In the genomic region with DNA sequence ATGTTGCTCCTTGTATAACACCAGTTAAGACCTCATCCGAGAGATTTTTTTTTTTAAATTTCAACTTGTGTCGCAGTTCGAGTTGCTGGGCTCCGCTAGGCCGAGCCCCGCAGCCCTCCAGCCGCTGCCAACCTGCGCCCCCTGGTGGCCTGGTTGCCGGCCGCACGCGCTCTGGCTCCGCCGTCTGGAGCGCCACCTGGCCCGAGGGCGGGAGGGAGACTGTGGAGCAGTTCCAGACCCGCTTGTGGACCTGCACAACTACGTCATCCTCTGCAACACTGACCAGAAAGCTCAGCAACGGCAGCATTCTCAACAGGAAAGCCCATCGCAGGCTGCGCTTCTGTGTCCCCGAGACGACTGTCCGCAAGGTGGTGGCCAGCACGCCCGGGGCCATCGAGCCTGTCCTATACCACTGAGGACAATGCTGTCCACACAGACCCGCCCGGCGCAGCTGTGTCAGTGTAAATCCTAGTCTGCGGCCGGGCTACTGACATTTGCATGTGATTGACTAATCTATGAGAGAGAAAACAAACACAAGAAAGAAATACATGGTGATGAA, we compare ENCODE assay signal across 8 cellular contexts. TPM values are rescaled to one million over a fixed set of nuclear protein-coding genes. Genes with fewer than 3 reads are reported as not detected.
A peak's percentile ranks its signal among the peaks of the same experiment; 100 is the strongest.
DNase-seq lines count a peak whose midpoint lies in the region; ATAC-seq and TF ChIP-seq lines count a peak whose summit lies in the region.

No MANE protein-coding gene starts in this region.

- TF ChIP-seq CTCF in BE2C (IDR thresholded peaks at IDR 0.05; ENCODE audit: low read depth, low read length) (peak; percentile 94), lung (IDR thresholded peaks at IDR 0.05; ENCODE audit: control extremely low read depth, extremely low read depth) (peak; percentile 96)

- ATAC-seq in HG03439 (IDR thresholded peaks at IDR 0.05; ENCODE audit: unreplicated experiment) (peak; percentile 95), lung (ENCODE audit: insufficient read depth, low FRiP score) (peak; percentile 97)
- peak; percentile 100 for ATAC-seq in activated CD8-positive, alpha-beta T cell treated with anti-CD3 and anti-CD28 coated beads, Interleukin-2, amount 10 ng/mL, durations not matched to agents 7 days and 5 days

- peaks cover 3% of the 10 kb centered on the region; the same call in 1 of the 2 replicates for H3K27me3 ChIP-seq in BE2C
- no peaks in the 10 kb centered on the region for H3K27me3 ChIP-seq in lung (ENCODE audit: control insufficient read depth, insufficient read depth)

- POLR2A ChIA-PET in activated CD8-positive, alpha-beta T cell treated with anti-CD3 and anti-CD28 coated beads, Interleukin-2, amount 10 ng/mL, durations not matched to agents 7 days and 5 days (lab: Charles Lee), result interaction anchor here (0.7 kb wide), 1 partner anchor 1002 kb away, joined by 3 read pairs; no protein-coding TSS in a partner anchor

- H3K9me3 ChIP-seq in BE2C (no peaks in the 10 kb centered on the region), lung (ENCODE audit: control insufficient read depth in 2 of 2, insufficient read depth in 1 of 2, low read length in 1 of 2) (no peaks in the 10 kb centered on the region)

- peaks cover 20% of the 10 kb centered on the region for H3K4me1 Mint-ChIP-seq in activated CD8-positive, alpha-beta T cell treated with anti-CD3 and anti-CD28 coated beads, Interleukin-2, amount 10 ng/mL, durations not matched to agents 7 days and 5 days (ENCODE audit: low read depth)

- H3K27ac ChIP-seq in lung (ENCODE audit: low read depth in 1 of 2, low read length in 1 of 2), result no peak overlapping the region

- DNase-seq in BE2C (peak; percentile 94), GM19240 (ENCODE audit: insufficient read length, low spot score) (peak; percentile 61), NCI-H748 treated with DMSO at 0.1 percent for 48 hours (lab: John Stamatoyannopoulos, UW) (peak; percentile 31), ecto neural progenitor cell (ENCODE audit: low spot score) (peak; percentile 96), lung (ENCODE audit: low spot score) (peak; percentile 87)
- peak; percentile 85 for DNase-seq in activated CD8-positive, alpha-beta T cell treated with anti-CD3 and anti-CD28 coated beads, Interleukin-2, amount 10 ng/mL, durations not matched to agents 7 days and 5 days
- peak; percentile 71 to 86 (median 73) for DNase-seq in stimulated activated CD4-positive, alpha-beta T cell treated with anti-CD3 and anti-CD28 coated beads, TNF-alpha, amount 100 ng/mL, for 4 hours (ENCODE audit: low read depth in 3 of 3)

- H3K36me3 ChIP-seq in BE2C (no peaks in the 10 kb centered on the region), lung (ENCODE audit: control insufficient read depth in 2 of 2, insufficient read depth in 2 of 2, low read length in 2 of 2) (no peaks in the 10 kb centered on the region)

- H3K4me1 ChIP-seq in BE2C (no peaks in the 10 kb centered on the region), lung (ENCODE audit: control insufficient read depth in 2 of 2, insufficient read depth in 2 of 2, low read length in 2 of 2) (peaks cover 0 to 2% of the 10 kb centered on the region in 2 donors)

- H3K4me3 Mint-ChIP-seq in activated CD8-positive, alpha-beta T cell treated with anti-CD3 and anti-CD28 coated beads, Interleukin-2, amount 10 ng/mL, durations not matched to agents 7 days and 5 days, result peak overlapping the region; percentile 66

- H3K4me3 ChIP-seq in BE2C (ENCODE audit: low read depth, low read length) (peak overlapping the region; percentile 62), lung (no peak overlapping the region)

- H3K27me3 Mint-ChIP-seq in activated CD8-positive, alpha-beta T cell treated with anti-CD3 and anti-CD28 coated beads, Interleukin-2, amount 10 ng/mL, durations not matched to agents 7 days and 5 days (ENCODE audit: low read depth), result peaks cover 12% of the 10 kb centered on the region

- H3K9me3 Mint-ChIP-seq in activated CD8-positive, alpha-beta T cell treated with anti-CD3 and anti-CD28 coated beads, Interleukin-2, amount 10 ng/mL, durations not matched to agents 7 days and 5 days (ENCODE audit: insufficient read depth), result no peaks in the 10 kb centered on the region

- H3K36me3 Mint-ChIP-seq in activated CD8-positive, alpha-beta T cell treated with anti-CD3 and anti-CD28 coated beads, Interleukin-2, amount 10 ng/mL, durations not matched to agents 7 days and 5 days (ENCODE audit: low read depth), result peaks cover 2% of the 10 kb centered on the region

- H3K27ac Mint-ChIP-seq in activated CD8-positive, alpha-beta T cell treated with anti-CD3 and anti-CD28 coated beads, Interleukin-2, amount 10 ng/mL, durations not matched to agents 7 days and 5 days, result no peak overlapping the region

- CTCF ChIA-PET in activated CD8-positive, alpha-beta T cell treated with anti-CD3 and anti-CD28 coated beads, Interleukin-2, amount 10 ng/mL, durations not matched to agents 7 days and 5 days (lab: Charles Lee), result interaction anchor here (0.6 to 2.0 kb wide), 10 partner anchors 9 to 436 kb away, joined by 3 to 8 read pairs (median 3); a partner anchor contains a TSS

- 2 to 4% methylated on average over 33 of the region's 33 CpGs for WGBS in lung, 2 donors

RNA-seq across cellular contexts. Expression of a gene that starts 39.1 kb away (rescaled TPM):
- polyA plus RNA-seq in BE2C (2012; ENCODE audit: insufficient read depth, insufficient read length, low read depth), result 0.46 TPM
- total RNA-seq in activated CD8-positive, alpha-beta T cell treated with anti-CD3 and anti-CD28 coated beads, Interleukin-2, amount 10 ng/mL, durations not matched to agents 7 days and 5 days, result under 1 TPM; 0.16 to 0.18 TPM
- total RNA-seq in lung, result not detected
- under 1 TPM; 0.08 to 0.13 TPM for polyA plus RNA-seq in lung

Comparison
In these comparisons a context has a peak if more than half of its experiments do, and no peak if none do; other contexts are left out.
1. DNase-seq: peak in every context shown above with its lines; median percentile 96 in ecto neural progenitor cell; 94 in BE2C; 87 in lung; 85 in activated CD8-positive, alpha-beta T cell treated with anti-CD3 and anti-CD28 coated beads, Interleukin-2, amount 10 ng/mL, durations not matched to agents 7 days and 5 days; 73 in stimulated activated CD4-positive, alpha-beta T cell treated with anti-CD3 and anti-CD28 coated beads, TNF-alpha, amount 100 ng/mL, for 4 hours; 61 in GM19240; 31 in NCI-H748 treated with DMSO at 0.1 percent for 48 hours.